Comparison of ENCODE assay signal across 16 cellular contexts in the genomic region with DNA sequence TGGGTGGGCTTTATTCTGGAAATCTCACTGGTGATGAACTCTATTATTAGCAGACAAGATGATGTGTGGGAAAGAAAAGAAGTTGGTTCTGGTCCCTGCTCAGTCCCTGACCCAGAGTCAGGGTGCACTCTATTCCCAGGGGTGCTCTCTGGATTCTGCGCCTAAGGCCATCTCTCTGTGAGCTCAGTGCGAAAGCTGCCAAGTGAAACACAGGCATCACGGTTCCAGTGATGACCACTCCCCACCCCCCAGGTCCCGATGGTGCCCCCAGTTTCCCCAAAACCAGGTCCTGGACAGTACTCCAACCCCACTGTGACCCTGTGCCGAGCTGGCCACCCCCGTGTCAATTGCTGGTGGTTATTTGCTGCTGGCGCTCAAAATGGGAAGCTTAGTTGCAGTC.
"Had no signal": no experiment of that assay in that cellular context is flagged by ENCODE, and none has a peak within 500 bp of the region (broad histone marks: within the 10 kb centered on the region; RNA-seq: fewer than 3 reads in every experiment).

No MANE protein-coding gene starts in this region.

- H3K36me3 ChIP-seq: esophagus muscularis mucosa, ovary, prostate gland, tibial artery had no signal

- DNase-seq: activated CD4-positive, alpha-beta memory T cell treated with anti-CD3 and anti-CD28 coated beads, Interleukin-2, amount 10 ng/mL, durations not matched to agents 7 days and 5 days; activated CD4-positive, alpha-beta T cell treated with anti-CD3 and anti-CD28 coated beads, Interleukin-2, amount 10 ng/mL, durations not matched to agents 24 days and 14 days; activated CD8-positive, alpha-beta memory T cell treated with anti-CD3 and anti-CD28 coated beads, Interleukin-2, amount 10 ng/mL, durations not matched to agents 7 days and 5 days; effector memory CD8-positive, alpha-beta T cell; left colon; mammary epithelial cell; midbrain; natural killer cell; stimulated activated CD4-positive, alpha-beta T cell treated with anti-CD3 and anti-CD28 coated beads, Interleukin-12 subunit alpha, Interleukin-12 subunit beta, amount 100 ng/mL, for 4 hours; stimulated activated CD4-positive, alpha-beta T cell treated with anti-CD3 and anti-CD28 coated beads, Interleukin-4, amount 100 ng/mL, for 4 hours; substantia nigra had no signal

- ATAC-seq: activated CD8-positive, alpha-beta memory T cell treated with anti-CD3 and anti-CD28 coated beads, Interleukin-2, amount 10 ng/mL, durations not matched to agents 7 days and 5 days; effector memory CD8-positive, alpha-beta T cell; left colon; natural killer cell had no signal

- H3K4me3 ChIP-seq: dorsolateral prefrontal cortex, esophagus muscularis mucosa, ovary, prostate gland, tibial artery had no signal

- H3K27me3 ChIP-seq: dorsolateral prefrontal cortex, esophagus muscularis mucosa, ovary, tibial artery had no signal

- H3K27ac ChIP-seq: dorsolateral prefrontal cortex, ovary, prostate gland, tibial artery had no signal

- H3K9me3 ChIP-seq: esophagus muscularis mucosa, ovary, prostate gland, tibial artery had no signal
